ENCODE assay signal across 17 cellular contexts in the genomic region with DNA sequence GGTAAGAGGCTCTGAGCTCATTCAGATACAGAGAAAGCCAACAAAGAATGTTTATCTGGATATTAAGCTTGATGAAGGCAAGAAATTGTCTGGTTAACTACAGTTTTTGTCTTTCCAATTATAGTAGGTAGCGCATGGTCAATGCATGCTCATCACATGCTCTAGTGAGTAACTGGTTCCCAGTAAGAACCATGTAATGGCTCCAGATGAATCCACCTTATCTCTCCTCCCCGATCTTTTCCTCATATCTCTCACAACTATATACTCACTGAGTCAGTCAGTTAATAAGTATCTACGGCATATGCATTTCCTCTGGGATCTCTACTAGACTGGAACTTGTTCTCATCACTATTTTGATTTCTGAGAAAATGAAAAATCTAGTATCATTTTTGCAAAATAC.
"Had no signal": no experiment of that assay in that cellular context is flagged by ENCODE, and none has a peak within 500 bp of the region (broad histone marks: within the 10 kb centered on the region; RNA-seq: fewer than 3 reads in every experiment).

No MANE protein-coding gene starts in this region.

- ATAC-seq: effector memory CD8-positive, alpha-beta T cell; heart left ventricle; left lung; lower lobe of right lung; natural killer cell treated with Interleukin-12 subunit alpha and Interleukin-12 subunit beta and Interleukin-15 and Interleukin-18, amount 100 ng/mL, for 72 hours; pancreas; right cardiac atrium had no signal

- DNase-seq: effector memory CD8-positive, alpha-beta T cell; erythroblast; foreskin melanocyte; heart left ventricle; hypothalamus; left lung; lower lobe of right lung; nucleus accumbens; pancreas; right cardiac atrium; small intestine; stimulated activated CD4-positive, alpha-beta T cell treated with anti-CD3 and anti-CD28 coated beads, Interleukin-12 subunit alpha, Interleukin-12 subunit beta, amount 100 ng/mL, for 4 hours; stimulated activated naive CD4-positive, alpha-beta T cell; thyroid gland had no signal

- H3K27ac ChIP-seq: heart left ventricle, left lung, lower lobe of right lung, neural progenitor cell, pancreas, suprapubic skin, thyroid gland had no signal
